Comparison of ENCODE assay signal across 20 cellular contexts in genomic region chr13:34044041-34044440, GRCh38.
DNase-seq lines count a peak whose midpoint lies in the region; ATAC-seq and TF ChIP-seq lines count a peak whose summit lies in the region.
"Had no signal": no experiment of that assay in that cellular context is flagged by ENCODE, and none has a peak within 500 bp of the region (broad histone marks: within the 10 kb centered on the region; RNA-seq: fewer than 3 reads in every experiment).

No MANE protein-coding gene starts in this region.

- H4K8ac ChIP-seq in mesenchymal stem cell (ENCODE audit: low read length), result no peak overlapping the region

- WGBS in mammary epithelial cell (ENCODE audit: low coverage, missing lambda C conversion rate), result 0% methylated on average over 2 of the region's 2 CpGs
- 81% methylated on average over 2 of the region's 2 CpGs for WGBS in mesenchymal stem cell

- H3K4me3 ChIP-seq in mammary epithelial cell (replicated peaks in 1 of 3; ENCODE audit: insufficient read depth in 1 of 3, low read depth in 2 of 3, low read length in 3 of 3), result no peak overlapping the region
- no peak overlapping the region for H3K4me3 ChIP-seq in mesenchymal stem cell (ENCODE audit: insufficient read depth in 1 of 2, low read depth in 1 of 2, low read length in 2 of 2)
- no peak overlapping the region for H3K4me3 ChIP-seq in H7 (ENCODE audit: insufficient read depth, low read depth, low read length)
- H3K4me3 ChIP-seq: lower lobe of right lung, ovary, vagina had no signal

- BruUV-seq in Calu3 (replicated peaks; lab: Mats Ljungman, UMichigan), result no TSS peak
- BruUV-seq in mammary epithelial cell (replicated peaks; lab: Mats Ljungman, UMichigan), result TSS peak; percentile 49

- H3K4ac ChIP-seq in mesenchymal stem cell (ENCODE audit: low read depth in 1 of 2, low read length in 2 of 2), result no peak overlapping the region

- no peak for TF ChIP-seq CTCF in Calu3 (IDR thresholded peaks at IDR 0.05; ENCODE audit: unreplicated experiment)
- TF ChIP-seq CTCF in mammary epithelial cell (conservative IDR thresholded peaks at IDR 0.05 in 1 of 2, IDR thresholded peaks at IDR 0.05 in 1 of 2; ENCODE audit: extremely low read depth in 1 of 2, insufficient read depth in 1 of 2, low read depth in 1 of 2, low read length in 2 of 2), result no peak

- peaks cover 24% of the 10 kb centered on the region for H3K4me1 Mint-ChIP-seq in Calu3 (ENCODE audit: low read depth, unreplicated experiment)

- peaks cover 3% of the 10 kb centered on the region for H3K9me3 Mint-ChIP-seq in Calu3 (ENCODE audit: low read depth, unreplicated experiment)

- no peaks in the 10 kb centered on the region for H3K27me3 Mint-ChIP-seq in Calu3 (ENCODE audit: unreplicated experiment)
- H3K27me3 Mint-ChIP-seq: dendritic cell treated with granulocyte-macrophage colony-stimulating factor and Interleukin-4, amounts not matched to agents 40 ng/mL and 50 ng/mL, for 4 days had no signal

- H3K4me1 ChIP-seq in mammary epithelial cell (ENCODE audit: insufficient read depth, low read length) (peaks cover 27% of the 10 kb centered on the region), mesenchymal stem cell (ENCODE audit: control insufficient read depth, insufficient read depth, low read depth, low read length) (no peaks in the 10 kb centered on the region)
- H3K4me1 ChIP-seq: lower lobe of right lung, vagina had no signal

- H4K20me1 ChIP-seq in mammary epithelial cell (ENCODE audit: insufficient read depth, low read length), result no peaks in the 10 kb centered on the region

- H3K9me3 ChIP-seq in mammary epithelial cell (replicated peaks; ENCODE audit: insufficient read depth, low read length), result peaks cover 4% of the 10 kb centered on the region
- no peaks in the 10 kb centered on the region for H3K9me3 ChIP-seq in mesenchymal stem cell (ENCODE audit: control insufficient read depth, low read length)
- H3K9me3 ChIP-seq: lower lobe of right lung, ovary, vagina had no signal

- intact Hi-C loops in Calu3 (cut with micrococcal nuclease; ENCODE audit: unreplicated experiment), result no loop called here
- intact Hi-C loops in mammary epithelial cell (cut with micrococcal nuclease), result no loop called here

- in situ Hi-C loops in mammary epithelial cell (cut with MboI; ENCODE audit: low sequenced_read_pairs in 2 of 2), result no loop called here

- no peak overlapping the region for H3K4me3 Mint-ChIP-seq in Calu3 (ENCODE audit: low read depth, unreplicated experiment)
- H3K4me3 Mint-ChIP-seq: dendritic cell treated with granulocyte-macrophage colony-stimulating factor and Interleukin-4, amounts not matched to agents 40 ng/mL and 50 ng/mL, for 4 days had no signal

- H3K27ac Mint-ChIP-seq in Calu3 (ENCODE audit: unreplicated experiment), result peak overlapping the region; percentile 79
- H3K27ac Mint-ChIP-seq: dendritic cell treated with granulocyte-macrophage colony-stimulating factor and Interleukin-4, amounts not matched to agents 40 ng/mL and 50 ng/mL, for 4 days had no signal

- no peak overlapping the region for H4K91ac ChIP-seq in mesenchymal stem cell (ENCODE audit: low read length)

- DNase-seq in Calu3 (no peak), NCI-H446 treated with DMSO at 0.1 percent for 48 hours (lab: John Stamatoyannopoulos, UW) (peak; percentile 54), mammary epithelial cell (peak; percentile 59), mesenchymal stem cell (no peak), H7 (no peak), AML-193 (lab: John Stamatoyannopoulos, UW) (no peak)
- DNase-seq: activated CD4-positive, alpha-beta T cell treated with anti-CD3 and anti-CD28 coated beads for 48 hours; activated CD8-positive, alpha-beta memory T cell treated with anti-CD3 and anti-CD28 coated beads, Interleukin-2, amount 50 U/mL, for 4 hours; activated naive CD4-positive, alpha-beta T cell; aorta; erythroblast; lower lobe of right lung; NCI-H187 treated with DMSO at 0.1 percent for 48 hours; ovary; stimulated activated CD4-positive, alpha-beta T cell treated with anti-CD3 and anti-CD28 coated beads, Interleukin-2, amount 100 ng/mL, for 48 hours had no signal

- H3K27me3 ChIP-seq in mammary epithelial cell (ENCODE audit: insufficient read depth, low read length) (no peaks in the 10 kb centered on the region), mesenchymal stem cell (ENCODE audit: control insufficient read depth in 1 of 2, insufficient read depth in 1 of 2, low read length in 2 of 2) (no peaks in the 10 kb centered on the region), H7 (ENCODE audit: control insufficient read depth, insufficient read depth, low read length) (no peaks in the 10 kb centered on the region)
- H3K27me3 ChIP-seq: ovary, vagina had no signal

- H3K9ac ChIP-seq in mammary epithelial cell (ENCODE audit: insufficient read depth, low read length) (peak overlapping the region; percentile 7), mesenchymal stem cell (ENCODE audit: low read length) (no peak overlapping the region)

- H3K4me2 ChIP-seq in mammary epithelial cell (ENCODE audit: insufficient read depth, low read depth, low read length) (peak overlapping the region; percentile 52), mesenchymal stem cell (ENCODE audit: low read length, poor library complexity, severe bottlenecking) (no peak overlapping the region)

- H3K79me1 ChIP-seq in mesenchymal stem cell (replicated peaks; ENCODE audit: low read length, poor library complexity, severe bottlenecking), result no peaks in the 10 kb centered on the region

- no peaks in the 10 kb centered on the region for H3K79me2 ChIP-seq in mammary epithelial cell (ENCODE audit: insufficient read depth, low read length)

- CTCF ChIA-PET in Calu3 (lab: Charles Lee), result no interaction called here
- CTCF ChIA-PET in mammary epithelial cell (lab: Charles Lee; ENCODE audit: low non-redundant PET), result interaction anchor here (0.8 kb wide), 1 partner anchor 28 kb away, joined by 4 read pairs; no protein-coding TSS in a partner anchor

- H2BK5ac ChIP-seq in mesenchymal stem cell (ENCODE audit: low read depth, low read length, poor library complexity, severe bottlenecking), result no peak overlapping the region

- dilution Hi-C loops in mammary epithelial cell (cut with HindIII; ENCODE audit: low sequenced_read_pairs), result no loop called here

- no peak overlapping the region for H2BK15ac ChIP-seq in mesenchymal stem cell (ENCODE audit: low read depth, poor library complexity, severe bottlenecking)

- H3K27ac ChIP-seq in mammary epithelial cell (ENCODE audit: insufficient read depth, low read depth, low read length), result peak overlapping the region; percentile 86
- H3K27ac ChIP-seq in mesenchymal stem cell (ENCODE audit: low read length, poor library complexity, severe bottlenecking), result peak overlapping the region; percentile 24
- H3K27ac ChIP-seq: lower lobe of right lung, ovary, vagina had no signal

- ATAC-seq in GM18498 (IDR thresholded peaks at IDR 0.05; ENCODE audit: unreplicated experiment), result no peak
- ATAC-seq in HG02981 (IDR thresholded peaks at IDR 0.05; ENCODE audit: unreplicated experiment), result no peak
- ATAC-seq: HepG2 had no signal

- no peak overlapping the region for H2BK120ac ChIP-seq in mesenchymal stem cell (ENCODE audit: low read depth, low read length)

- H3K36me3 Mint-ChIP-seq in Calu3 (ENCODE audit: insufficient read depth, unreplicated experiment), result peaks cover 4% of the 10 kb centered on the region

- H2AK5ac ChIP-seq in mesenchymal stem cell (ENCODE audit: low read length, severe bottlenecking), result no peak overlapping the region

- H3K23ac ChIP-seq in mesenchymal stem cell (ENCODE audit: low read length in 2 of 2), result no peak overlapping the region

- H2AFZ ChIP-seq in mammary epithelial cell (ENCODE audit: low read depth, low read length), result peak overlapping the region; percentile 53
- H2AFZ ChIP-seq in mesenchymal stem cell (ENCODE audit: low read depth, low read length), result no peak overlapping the region

- H3K36me3 ChIP-seq in mammary epithelial cell (ENCODE audit: insufficient read depth, low read length), result no peaks in the 10 kb centered on the region
- no peaks in the 10 kb centered on the region for H3K36me3 ChIP-seq in mesenchymal stem cell (ENCODE audit: control insufficient read depth in 1 of 2, insufficient read depth in 2 of 2, low read depth in 1 of 2, low read length in 2 of 2)
- H3K36me3 ChIP-seq in H7 (replicated peaks; ENCODE audit: control insufficient read depth, insufficient read depth, low read length), result no peaks in the 10 kb centered on the region
- H3K36me3 ChIP-seq: lower lobe of right lung, ovary, vagina had no signal

- no peak overlapping the region for H3K18ac ChIP-seq in mesenchymal stem cell (ENCODE audit: low read depth in 1 of 2, low read length in 2 of 2)

- H2BK12ac ChIP-seq in mesenchymal stem cell (ENCODE audit: low read length in 2 of 2), result no peak overlapping the region

- no peak overlapping the region for H3K14ac ChIP-seq in mesenchymal stem cell (ENCODE audit: low read length in 2 of 2)

Comparison
In these comparisons a context has a peak if more than half of its experiments do, and no peak if none do; other contexts are left out.
1. DNase-seq: peak in NCI-H446 treated with DMSO at 0.1 percent for 48 hours (single experiment) and mammary epithelial cell (single experiment); none in Calu3 (single experiment), mesenchymal stem cell (single experiment), H7 (single experiment) and AML-193 (0 of 2).